18 cellular contexts compared by ENCODE assay signal in the genomic region with DNA sequence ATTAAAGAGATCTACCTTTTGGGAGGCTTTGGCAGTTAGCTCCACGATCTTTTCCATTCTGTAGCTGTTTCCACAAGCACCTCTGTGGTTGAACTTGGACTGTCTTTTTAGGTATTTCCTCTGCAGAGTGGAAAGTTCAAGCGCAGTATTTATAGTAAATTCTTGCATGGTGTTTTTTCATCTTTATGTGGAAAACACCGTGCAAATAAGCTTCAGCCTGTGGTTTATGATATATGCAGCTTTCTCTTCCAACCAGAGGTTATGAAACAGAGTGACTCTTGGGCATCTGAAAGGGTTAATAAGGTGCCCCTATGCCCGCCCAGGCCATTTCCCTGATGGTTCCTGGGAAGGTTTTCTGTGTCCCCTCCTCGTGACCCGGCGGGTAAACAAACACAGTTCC. TPM values are rescaled to one million over a fixed set of nuclear protein-coding genes. Genes with fewer than 3 reads are reported as not detected.
DNase-seq lines count a peak whose midpoint lies in the region; ATAC-seq and TF ChIP-seq lines count a peak whose summit lies in the region.
"Had no signal": no experiment of that assay in that cellular context is flagged by ENCODE, and none has a peak within 500 bp of the region (broad histone marks: within the 10 kb centered on the region; RNA-seq: fewer than 3 reads in every experiment).

No MANE protein-coding gene starts in this region.

- DNase-seq in SJCRH30, result peak in 1 of 2 experiments; percentile 38
- DNase-seq in lung microvascular endothelial cell (ENCODE audit: low read depth in 2 of 2), result peak; percentile 11 to 91
- no peak for DNase-seq in EL
- DNase-seq in heart left ventricle, result no peak
- DNase-seq in NOMO-1 treated with dmso at 0.1 percent for 144 hours (lab: John Stamatoyannopoulos, UW; ENCODE audit: unreplicated experiment), result no peak
- DNase-seq in lower lobe of right lung, result no peak
- DNase-seq: DMS 273 treated with DMSO at 0.1 percent for 48 hours; effector memory CD4-positive, alpha-beta T cell; NCI-H82; stimulated activated CD4-positive, alpha-beta T cell treated with anti-CD3 and anti-CD28 coated beads, Interleukin-12 subunit alpha, Interleukin-12 subunit beta, amount 100 ng/mL, for 4 hours had no signal

- TF ChIP-seq POLR2A in heart left ventricle (IDR thresholded peaks at IDR 0.05), result no peak

- H3K4me1 ChIP-seq in ACC112 (ENCODE audit: control insufficient read depth, insufficient read depth, low read length, unreplicated experiment) (peaks cover 25% of the 10 kb centered on the region), SJCRH30 (peaks cover 57% of the 10 kb centered on the region), heart left ventricle (peaks cover 0 to 48% (median 21%) of the 10 kb centered on the region in 12 donors), lower lobe of right lung (peaks cover 59% of the 10 kb centered on the region)

- H3K9me3 ChIP-seq in SJCRH30 (replicated peaks), result no peaks in the 10 kb centered on the region
- H3K9me3 ChIP-seq in heart left ventricle, result no peaks in the 10 kb centered on the region
- no peaks in the 10 kb centered on the region for H3K9me3 ChIP-seq in lower lobe of right lung
- H3K9me3 ChIP-seq: suprapubic skin had no signal

- H2AFZ ChIP-seq in ACC112 (ENCODE audit: low read length, unreplicated experiment), result no peak overlapping the region
- H2AFZ ChIP-seq: parathyroid adenoma had no signal

- H3K36me3 ChIP-seq in ACC112 (ENCODE audit: insufficient read depth, low read length) (no peaks in the 10 kb centered on the region), SJCRH30 (no peaks in the 10 kb centered on the region), heart left ventricle (peaks cover 0 to 3% (median 0%) of the 10 kb centered on the region in 9 donors), lower lobe of right lung (peaks cover 11% of the 10 kb centered on the region)

- H3K27ac ChIP-seq in ACC112 (ENCODE audit: low read depth, low read length) (peak overlapping the region; percentile 64), SJCRH30 (peak overlapping the region; percentile 68), heart left ventricle (peak overlapping the region in 1 of 12 donors; percentile 9), lower lobe of right lung (no peak overlapping the region)
- H3K27ac ChIP-seq: KMS-11, parathyroid adenoma, suprapubic skin had no signal

- 68 to 76% (median 75%) methylated on average over 7 of the region's 7 CpGs for WGBS in heart left ventricle, 4 donors

- ATAC-seq in GM21576 (IDR thresholded peaks at IDR 0.05; ENCODE audit: unreplicated experiment) (peak; percentile 46), heart left ventricle (no peak), lower lobe of right lung (no peak)

- H3K79me2 ChIP-seq in ACC112 (ENCODE audit: control insufficient read depth, insufficient read depth, low read length, unreplicated experiment), result no peaks in the 10 kb centered on the region
- H3K79me2 ChIP-seq: parathyroid adenoma had no signal

- H3K4me3 ChIP-seq in ACC112 (ENCODE audit: low read depth, low read length) (no peak overlapping the region), SJCRH30 (no peak overlapping the region), heart left ventricle (no peak overlapping the region), lower lobe of right lung (no peak overlapping the region)
- H3K4me3 ChIP-seq: suprapubic skin had no signal

- TF ChIP-seq CTCF in heart left ventricle (IDR thresholded peaks at IDR 0.05) (no peak), lower lobe of right lung (IDR thresholded peaks at IDR 0.05) (no peak)

- intact Hi-C loops in heart left ventricle (cut with DNase I) (loop anchor here in 1 of 10 donors (10.0 kb wide), 1 partner anchor 72 kb away; the partner anchor contains the start of gene FARP1), lower lobe of right lung (cut with DNase I) (no loop called here)

- H3K27me3 ChIP-seq in ACC112 (ENCODE audit: insufficient read depth, low read length) (no peaks in the 10 kb centered on the region), SJCRH30 (no peaks in the 10 kb centered on the region), heart left ventricle (no peaks in the 10 kb centered on the region), lower lobe of right lung (ENCODE audit: low read depth) (no peaks in the 10 kb centered on the region)
- H3K27me3 ChIP-seq: suprapubic skin had no signal

RNA-seq across cellular contexts. Expression of gene RNF113B, which starts 39.6 kb away (rescaled TPM):
- total RNA-seq in SJCRH30 (2014; rRNA removed; shearing (Covaris generic)), result not detected in 2 replicates
- not detected in 2 replicates for total RNA-seq in lung microvascular endothelial cell
- total RNA-seq in heart left ventricle, result not detected
- not detected for polyA plus RNA-seq in heart left ventricle
- not detected for total RNA-seq in lower lobe of right lung
- total RNA-seq: activated T-helper 2 cell treated with anti-CD3 and anti-CD28 coated beads, Interferon-gamma antibody, Interleukin-2, Interleukin-4, amounts not matched to agents 10 μg/mL and 5 μg/mL and 100 μg/mL, durations not matched to agents 14 hours and 24 hours and 36 hours; frontal cortex; Right ventricle myocardium superior; suprapubic skin had no signal

Comparison
In these comparisons a context has a peak if more than half of its experiments do, and no peak if none do; other contexts are left out.
1. DNase-seq: peak in lung microvascular endothelial cell (2 of 2); none in EL (single experiment), heart left ventricle (0 of 5), NOMO-1 treated with dmso at 0.1 percent for 144 hours (single experiment) and lower lobe of right lung (single experiment).